Comparison of ENCODE assay signal across 23 cellular contexts in the genomic region with DNA sequence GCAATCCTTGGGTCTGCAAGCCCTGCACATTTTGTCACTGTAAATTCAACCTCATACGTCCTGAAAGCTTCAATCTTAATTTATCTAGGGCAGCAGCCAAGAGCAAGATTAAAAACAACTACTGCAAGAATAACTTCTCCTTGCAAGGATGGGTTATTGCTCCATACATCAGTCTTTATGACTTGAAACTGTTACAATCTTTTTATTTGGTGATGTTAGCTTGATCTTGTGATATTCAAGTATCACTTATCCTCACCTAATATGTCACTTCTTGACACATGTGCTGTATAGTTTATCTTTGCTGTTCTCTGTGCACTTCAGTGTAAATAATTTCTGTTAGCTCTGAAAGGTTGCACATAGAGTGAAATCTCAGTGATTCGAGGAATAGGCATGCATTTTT.
"Had no signal": no experiment of that assay in that cellular context is flagged by ENCODE, and none has a peak within 500 bp of the region (broad histone marks: within the 10 kb centered on the region; RNA-seq: fewer than 3 reads in every experiment).

No MANE protein-coding gene starts in this region.

- ATAC-seq: heart right ventricle; lower lobe of right lung; right lobe of liver; stimulated activated effector memory CD8-positive, alpha-beta T cell treated with anti-CD3 and anti-CD28 coated beads, Interleukin-12 subunit alpha, Interleukin-12 subunit beta, amount 100 ng/mL, for 72 hours; upper lobe of right lung had no signal

- H3K27ac Mint-ChIP-seq: dendritic cell treated with granulocyte-macrophage colony-stimulating factor and Interleukin-4, amounts not matched to agents 40 ng/mL and 50 ng/mL, for 4 days; memory B cell; stimulated activated effector memory CD8-positive, alpha-beta T cell treated with anti-CD3 and anti-CD28 coated beads, Interleukin-12 subunit alpha, Interleukin-12 subunit beta, amount 100 ng/mL, for 72 hours; stimulated activated naive CD8-positive, alpha-beta T cell treated with anti-CD3 and anti-CD28 coated beads, Interleukin-15, Interleukin-2, amounts not matched to agents 100 ng/mL and 50 ng/mL, for 24 hours had no signal

- H3K9me3 ChIP-seq: esophagus squamous epithelium, lower lobe of right lung, psoas muscle, right lobe of liver, testis, tibial nerve, upper lobe of right lung, vagina had no signal

- H3K9me3 Mint-ChIP-seq: dendritic cell treated with granulocyte-macrophage colony-stimulating factor and Interleukin-4, amounts not matched to agents 40 ng/mL and 50 ng/mL, for 4 days; memory B cell; nephron; stimulated activated effector memory CD8-positive, alpha-beta T cell treated with anti-CD3 and anti-CD28 coated beads, Interleukin-12 subunit alpha, Interleukin-12 subunit beta, amount 100 ng/mL, for 72 hours; stimulated activated naive CD8-positive, alpha-beta T cell treated with anti-CD3 and anti-CD28 coated beads, Interleukin-15, Interleukin-2, amounts not matched to agents 100 ng/mL and 50 ng/mL, for 24 hours had no signal

- H3K4me3 Mint-ChIP-seq: dendritic cell treated with granulocyte-macrophage colony-stimulating factor and Interleukin-4, amounts not matched to agents 40 ng/mL and 50 ng/mL, for 4 days; memory B cell; nephron; stimulated activated effector memory CD8-positive, alpha-beta T cell treated with anti-CD3 and anti-CD28 coated beads, Interleukin-12 subunit alpha, Interleukin-12 subunit beta, amount 100 ng/mL, for 72 hours; stimulated activated naive CD8-positive, alpha-beta T cell treated with anti-CD3 and anti-CD28 coated beads, Interleukin-15, Interleukin-2, amounts not matched to agents 100 ng/mL and 50 ng/mL, for 24 hours had no signal

- H3K4me1 ChIP-seq: psoas muscle, right lobe of liver, testis, upper lobe of right lung had no signal

- H3K36me3 Mint-ChIP-seq: memory B cell; stimulated activated effector memory CD8-positive, alpha-beta T cell treated with anti-CD3 and anti-CD28 coated beads, Interleukin-12 subunit alpha, Interleukin-12 subunit beta, amount 100 ng/mL, for 72 hours had no signal

- FAIRE-seq: colon, frontal cortex, islet of Langerhans had no signal

- H3K4me1 Mint-ChIP-seq: memory B cell; stimulated activated effector memory CD8-positive, alpha-beta T cell treated with anti-CD3 and anti-CD28 coated beads, Interleukin-12 subunit alpha, Interleukin-12 subunit beta, amount 100 ng/mL, for 72 hours had no signal

- H3K27ac ChIP-seq: esophagus squamous epithelium, heart right ventricle, left ventricle myocardium inferior, lower lobe of right lung, psoas muscle, right lobe of liver, testis, tibial nerve, upper lobe of right lung, vagina had no signal

- H3K27me3 ChIP-seq: esophagus squamous epithelium, right lobe of liver, testis, upper lobe of right lung, vagina had no signal

- H3K4me3 ChIP-seq: esophagus squamous epithelium, heart right ventricle, left ventricle myocardium inferior, lower lobe of right lung, psoas muscle, right lobe of liver, testis, tibial nerve, upper lobe of right lung, vagina had no signal

- DNase-seq: esophagus squamous epithelium; heart right ventricle; left cardiac atrium; left ventricle myocardium inferior; lower lobe of right lung; midbrain; psoas muscle; retina; right lobe of liver; stimulated activated CD4-positive, alpha-beta T cell treated with anti-CD3 and anti-CD28 coated beads, Interleukin-4, amount 100 ng/mL, for 1 hour; stimulated activated CD8-positive, alpha-beta memory T cell treated with anti-CD3 and anti-CD28 coated beads, Interleukin-4, amount 100 ng/mL, for 48 hours; testis; upper lobe of right lung had no signal

- H3K36me3 ChIP-seq: esophagus squamous epithelium, heart right ventricle, left ventricle myocardium inferior, lower lobe of right lung, right lobe of liver, tibial nerve, upper lobe of right lung, vagina had no signal
